In genomic region chr19:3898426-3898825, GRCh38 we compare ENCODE assay signal across 36 cellular contexts. TPM values are rescaled to one million over a fixed set of nuclear protein-coding genes. Genes with fewer than 3 reads are reported as not detected.
"Had no signal": no experiment of that assay in that cellular context is flagged by ENCODE, and none has a peak within 500 bp of the region (broad histone marks: within the 10 kb centered on the region; RNA-seq: fewer than 3 reads in every experiment).

No MANE protein-coding gene starts in this region.

- H3K36me3 Mint-ChIP-seq: activated naive CD4-positive, alpha-beta T cell treated with anti-CD3 and anti-CD28 coated beads, Interleukin-2, amount 50 U/mL, for 24 hours had no signal

- H3K79me2 ChIP-seq: hepatocyte had no signal

- H3K27me3 ChIP-seq: brain microvascular endothelial cell, esophagus muscularis mucosa, gastroesophageal sphincter, heart right ventricle, hepatocyte had no signal

- ATAC-seq: activated CD4-positive, CD25-positive, alpha-beta regulatory T cell treated with anti-CD3 and anti-CD28 coated beads, Interleukin-2, amount 50 U/mL, for 24 hours; gastroesophageal sphincter; heart right ventricle; T-helper 17 cell had no signal

- H3K27ac ChIP-seq: brain microvascular endothelial cell, heart right ventricle, hepatocyte, WERI-Rb-1 had no signal

- H3K36me3 ChIP-seq: brain microvascular endothelial cell, esophagus muscularis mucosa, gastroesophageal sphincter, heart right ventricle had no signal

- H2AFZ ChIP-seq: hepatocyte had no signal

- H3K27me3 Mint-ChIP-seq: activated naive CD4-positive, alpha-beta T cell treated with anti-CD3 and anti-CD28 coated beads, Interleukin-2, amount 50 U/mL, for 24 hours had no signal

- H3K4me3 Mint-ChIP-seq: activated B cell treated with CpG ODN at 0.5 μM for 24 hours; activated naive CD4-positive, alpha-beta T cell treated with anti-CD3 and anti-CD28 coated beads for 36 hours; activated naive CD4-positive, alpha-beta T cell treated with anti-CD3 and anti-CD28 coated beads, Interleukin-2, amount 50 U/mL, for 24 hours; activated T-helper 1 cell treated with anti-CD3 and anti-CD28 coated beads, Interleukin-12 subunit alpha, Interleukin-12 subunit beta, Interleukin-2, Interleukin-4 antibody, amounts not matched to agents 30 ng/mL and 10 ng/mL and 1 ng/mL, durations not matched to agents 14 hours and 24 hours and 36 hours; T-helper 17 cell; T-helper 2 cell treated with Interferon-gamma antibody and Interleukin-4, amounts not matched to agents 5 μg/mL and 100 μg/mL, for 36 hours had no signal

- H3K4me2 ChIP-seq: hepatocyte had no signal

- H3K4me3 ChIP-seq: esophagus muscularis mucosa, gastroesophageal sphincter, heart right ventricle, hepatocyte had no signal

- H3K4me1 Mint-ChIP-seq: activated B cell treated with CpG ODN at 0.5 μM for 24 hours had no signal

- DNase-seq: activated B cell treated with CpG ODN at 0.5 μM for 24 hours; activated CD4-positive, alpha-beta T cell treated with anti-CD3 and anti-CD28 coated beads for 48 hours; activated CD4-positive, alpha-beta T cell treated with anti-CD3 and anti-CD28 coated beads, Interleukin-2, amount 50 U/mL, for 1 hour; activated CD4-positive, alpha-beta T cell treated with anti-CD3 and anti-CD28 coated beads, Interleukin-2, amount 50 U/mL, for 48 hours; activated effector memory CD4-positive, alpha-beta T cell treated with anti-CD3 and anti-CD28 coated beads, Interleukin-2, amount 50 U/mL, for 16 hours; activated naive CD4-positive, alpha-beta T cell treated with anti-CD3 and anti-CD28 coated beads for 36 hours; activated T-cell treated with anti-CD3 and anti-CD28 coated beads, Interleukin-2, amount 50 U/mL, for 1 hour; activated T-cell treated with anti-CD3 and anti-CD28 coated beads, Interleukin-2, amount 50 U/mL, for 48 hours; amniotic stem cell; anterior cingulate cortex; brain microvascular endothelial cell; cortex of kidney; dermis blood vessel endothelial cell; effector CD4-positive, alpha-beta T cell; erythroblast; foreskin melanocyte; heart right ventricle; T-helper 1 cell; T-helper 17 cell; T1000; WERI-Rb-1 had no signal

- H3K4me1 ChIP-seq: heart right ventricle had no signal

- FAIRE-seq: astrocyte, bronchial epithelial cell, colon had no signal

- H3K9me3 Mint-ChIP-seq: activated naive CD4-positive, alpha-beta T cell treated with anti-CD3 and anti-CD28 coated beads for 36 hours; effector memory CD8-positive, alpha-beta T cell had no signal

- H3K27ac Mint-ChIP-seq: activated naive CD4-positive, alpha-beta T cell treated with anti-CD3 and anti-CD28 coated beads for 36 hours; activated naive CD4-positive, alpha-beta T cell treated with anti-CD3 and anti-CD28 coated beads, Interleukin-2, amount 50 U/mL, for 24 hours; activated T-helper 1 cell treated with anti-CD3 and anti-CD28 coated beads, Interleukin-12 subunit alpha, Interleukin-12 subunit beta, Interleukin-2, Interleukin-4 antibody, amounts not matched to agents 30 ng/mL and 10 ng/mL and 1 ng/mL, durations not matched to agents 14 hours and 24 hours and 36 hours; activated T-helper 2 cell treated with anti-CD3 and anti-CD28 coated beads, Interferon-gamma antibody, Interleukin-2, Interleukin-4, amounts not matched to agents 10 μg/mL and 5 μg/mL and 100 μg/mL, durations not matched to agents 14 hours and 24 hours and 36 hours; T-helper 17 cell; T-helper 2 cell treated with Interferon-gamma antibody and Interleukin-4, amounts not matched to agents 5 μg/mL and 100 μg/mL, for 36 hours had no signal

RNA-seq across cellular contexts. Expression of gene ATCAY, which starts 17.9 kb away (rescaled TPM):
- total RNA-seq: activated B cell treated with CpG ODN at 0.5 μM for 24 hours; activated T-helper 1 cell treated with anti-CD3 and anti-CD28 coated beads, Interleukin-12 subunit alpha, Interleukin-12 subunit beta, Interleukin-2, Interleukin-4 antibody, amounts not matched to agents 30 ng/mL and 10 ng/mL and 1 ng/mL, durations not matched to agents 14 hours and 24 hours and 36 hours; activated T-helper 2 cell treated with anti-CD3 and anti-CD28 coated beads, Interferon-gamma antibody, Interleukin-2, Interleukin-4, amounts not matched to agents 10 μg/mL and 5 μg/mL and 100 μg/mL, durations not matched to agents 14 hours and 24 hours and 36 hours; bronchial epithelial cell; cardiac septum; chondrocyte; dermis blood vessel endothelial cell; glomerular endothelial cell; heart right ventricle had no signal
- polyA plus RNA-seq: heart right ventricle, hepatocyte had no signal

RNA-seq across cellular contexts. Expression of gene ZFR2, which starts 29.6 kb away (rescaled TPM):
- total RNA-seq: bronchial epithelial cell, chondrocyte had no signal
- polyA plus RNA-seq: heart right ventricle had no signal

RNA-seq across cellular contexts. Expression of gene NMRK2, which starts 34.4 kb away (rescaled TPM):
- total RNA-seq: activated B cell treated with CpG ODN at 0.5 μM for 24 hours; activated naive CD4-positive, alpha-beta T cell treated with anti-CD3 and anti-CD28 coated beads for 36 hours; activated T-helper 1 cell treated with anti-CD3 and anti-CD28 coated beads, Interleukin-12 subunit alpha, Interleukin-12 subunit beta, Interleukin-2, Interleukin-4 antibody, amounts not matched to agents 30 ng/mL and 10 ng/mL and 1 ng/mL, durations not matched to agents 14 hours and 24 hours and 36 hours; activated T-helper 2 cell treated with anti-CD3 and anti-CD28 coated beads, Interferon-gamma antibody, Interleukin-2, Interleukin-4, amounts not matched to agents 10 μg/mL and 5 μg/mL and 100 μg/mL, durations not matched to agents 14 hours and 24 hours and 36 hours; bronchial epithelial cell; chondrocyte; dermis blood vessel endothelial cell; glomerular endothelial cell; hepatocyte; T-helper 17 cell had no signal
